In the genomic region with DNA sequence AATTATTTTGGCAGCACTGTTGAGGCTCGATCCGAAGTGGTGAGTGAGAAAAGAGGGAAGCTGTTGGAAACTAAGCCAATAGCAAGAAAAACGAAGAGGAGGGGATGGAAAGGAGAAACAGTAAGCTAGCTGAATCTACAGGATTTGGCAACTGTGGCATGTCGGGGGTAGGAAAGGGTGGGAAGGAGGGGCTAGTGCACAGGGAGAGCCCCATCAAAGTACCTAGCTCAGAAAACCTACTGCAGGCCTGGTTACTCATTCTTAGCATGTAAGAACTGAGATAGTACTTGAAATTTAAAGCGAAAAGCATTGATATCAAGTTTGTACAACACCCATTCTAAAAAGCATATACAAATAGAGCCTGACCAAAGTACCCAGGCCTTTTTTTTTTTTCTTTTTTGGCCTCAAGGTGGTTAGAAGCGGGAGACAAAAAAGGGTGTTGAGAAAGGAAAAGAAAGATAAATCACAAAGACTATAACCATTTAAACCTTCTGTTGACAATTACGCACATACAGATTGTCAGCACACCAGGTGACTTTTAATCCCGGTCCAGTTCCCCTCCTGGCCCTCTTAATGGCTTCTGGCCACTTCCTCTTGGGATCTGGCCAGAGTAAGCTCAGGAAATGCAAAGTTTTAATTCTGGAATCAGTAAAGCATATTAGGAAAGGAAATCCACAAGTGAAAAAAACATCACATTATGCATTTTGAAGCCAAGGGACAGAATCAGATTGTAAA, we compare ENCODE assay signal across 10 cellular contexts.
A peak's percentile ranks its signal among the peaks of the same experiment; 100 is the strongest.
DNase-seq lines count a peak whose midpoint lies in the region; ATAC-seq and TF ChIP-seq lines count a peak whose summit lies in the region.
"Had no signal": no experiment of that assay in that cellular context is flagged by ENCODE, and none has a peak within 500 bp of the region (broad histone marks: within the 10 kb centered on the region; RNA-seq: fewer than 3 reads in every experiment).

No MANE protein-coding gene starts in this region.

- H3K27ac ChIP-seq in HUES6 (ENCODE audit: low read depth, low read length) (peak overlapping the region; percentile 26; the same call in 1 of the 2 replicates), WERI-Rb-1 (peak overlapping the region; percentile 59)

- H3K9me3 ChIP-seq in HUES6 (ENCODE audit: control insufficient read depth, insufficient read depth, low read depth, low read length) = no peaks in the 10 kb centered on the region
- H3K9me3 ChIP-seq in WERI-Rb-1 (ENCODE audit: severe bottlenecking) = no peaks in the 10 kb centered on the region
- H3K9me3 ChIP-seq: HAP-1 had no signal

- TF ChIP-seq CTCF in WERI-Rb-1 (IDR thresholded peaks at IDR 0.05; ENCODE audit: low read depth, low read length) (no peak), retinal pigment epithelial cell (conservative IDR thresholded peaks at IDR 0.05; ENCODE audit: low read depth, low read length) (no peak)

- peak; percentile 61 for DNase-seq in WERI-Rb-1
- peak; percentile 16 for DNase-seq in glomerular visceral epithelial cell (ENCODE audit: extremely low spot score)
- peak; percentile 70 for DNase-seq in retinal pigment epithelial cell (ENCODE audit: low read depth)
- no peak for DNase-seq in NCI-H1694 treated with DMSO at 0.1 percent for 48 hours (lab: John Stamatoyannopoulos, UW)
- DNase-seq in T1000 (lab: John Stamatoyannopoulos, UW) = no peak
- DNase-seq: activated CD8-positive, alpha-beta memory T cell treated with anti-CD3 and anti-CD28 coated beads, Interleukin-2, amount 50 U/mL, for 48 hours had no signal

- H3K27me3 ChIP-seq in HUES6 (ENCODE audit: control insufficient read depth, insufficient read depth, low read length) (no peaks in the 10 kb centered on the region), WERI-Rb-1 (ENCODE audit: insufficient read depth, low read depth, severe bottlenecking) (no peaks in the 10 kb centered on the region)

- peaks cover 10% of the 10 kb centered on the region; the same call in 1 of the 2 replicates for H3K36me3 ChIP-seq in HUES6 (ENCODE audit: control insufficient read depth, insufficient read depth, low read length)
- H3K36me3 ChIP-seq in WERI-Rb-1 = no peaks in the 10 kb centered on the region; the same call in 1 of the 2 replicates

- ATAC-seq in HG03457 (IDR thresholded peaks at IDR 0.05; ENCODE audit: unreplicated experiment) = no peak
- ATAC-seq: Panc1 had no signal

- H3K9ac ChIP-seq in HUES6 (ENCODE audit: low read length) = peak overlapping the region; percentile 50

- H3K4me3 ChIP-seq in HUES6 (ENCODE audit: low read depth, low read length) (no peak overlapping the region), WERI-Rb-1 (ENCODE audit: low read depth, low read length) (no peak overlapping the region), retinal pigment epithelial cell (ENCODE audit: low read length) (no peak overlapping the region)
- H3K4me3 ChIP-seq: HAP-1 had no signal

- peaks cover 42% of the 10 kb centered on the region for H3K4me1 ChIP-seq in HUES6 (ENCODE audit: control insufficient read depth, insufficient read depth, low read length)

Comparison
In these comparisons a context has a peak if more than half of its experiments do, and no peak if none do; other contexts are left out.
1. DNase-seq: peak in WERI-Rb-1 (single experiment), glomerular visceral epithelial cell (single experiment) and retinal pigment epithelial cell (single experiment); none in NCI-H1694 treated with DMSO at 0.1 percent for 48 hours (single experiment) and T1000 (single experiment).